ENCODE assay signal across 8 cellular contexts in the genomic region with DNA sequence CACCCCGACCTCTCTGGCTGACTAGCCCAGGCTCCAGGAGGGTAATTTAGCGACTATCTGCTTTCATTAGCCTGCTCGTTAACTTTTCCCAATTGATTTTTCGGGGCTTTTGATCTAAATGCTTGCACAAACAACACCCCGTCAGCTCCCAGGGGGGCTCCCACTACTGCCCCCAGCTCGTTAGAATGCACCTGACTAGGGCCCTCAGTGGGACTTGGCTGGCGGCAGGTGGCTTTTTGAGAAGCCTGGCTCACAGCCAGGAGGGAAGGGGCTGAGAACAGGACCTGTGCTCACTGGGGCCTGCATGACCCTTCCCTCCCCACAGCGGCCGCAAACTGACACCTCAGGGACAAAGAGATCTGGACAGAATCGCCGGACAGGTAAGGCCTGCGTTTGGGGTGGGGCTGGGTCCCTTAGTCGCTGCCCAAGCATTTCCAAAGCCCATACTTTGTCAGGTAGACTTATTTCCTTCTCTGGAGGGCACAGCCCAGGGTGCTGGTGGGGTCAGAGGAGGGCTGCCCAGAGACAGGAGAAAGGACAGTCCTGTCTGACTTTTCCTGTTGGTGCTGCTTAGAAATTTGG. TPM values are rescaled to one million over a fixed set of nuclear protein-coding genes. Genes with fewer than 3 reads are reported as not detected.
DNase-seq lines count a peak whose midpoint lies in the region; ATAC-seq and FAIRE-seq lines count a peak whose summit lies in the region.
"Had no signal": no experiment of that assay in that cellular context is flagged by ENCODE, and none has a peak within 500 bp of the region (broad histone marks: within the 10 kb centered on the region; RNA-seq: fewer than 3 reads in every experiment).

No MANE protein-coding gene starts in this region.

- intact Hi-C loops in activated naive CD4-positive, alpha-beta T cell treated with anti-CD3 and anti-CD28 coated beads for 36 hours (cut with micrococcal nuclease), result no loop called here
- intact Hi-C loops in activated CD4-positive, alpha-beta memory T cell treated with anti-CD3 and anti-CD28 coated beads for 36 hours (cut with micrococcal nuclease), result no loop called here

- no peak overlapping the region for H3K4me3 Mint-ChIP-seq in activated naive CD4-positive, alpha-beta T cell treated with anti-CD3 and anti-CD28 coated beads for 36 hours
- H3K4me3 Mint-ChIP-seq in activated CD4-positive, alpha-beta memory T cell treated with anti-CD3 and anti-CD28 coated beads for 36 hours, result no peak overlapping the region
- peak overlapping the region; percentile 48 to 55 for H3K4me3 Mint-ChIP-seq in stimulated activated naive B cell treated with anti-CD40 and anti-IgM and Interleukin-4, amounts not matched to agents 10 μg/mL and 1 μg/mL and 100 μg/mL, for 72 hours

- no peak for DNase-seq in activated naive CD4-positive, alpha-beta T cell treated with anti-CD3 and anti-CD28 coated beads for 36 hours
- DNase-seq in activated naive CD4-positive, alpha-beta T cell (lab: John Stamatoyannopoulos, UW), result no peak
- DNase-seq in activated CD4-positive, alpha-beta memory T cell treated with anti-CD3 and anti-CD28 coated beads for 36 hours, result no peak
- DNase-seq in stimulated activated naive B cell treated with anti-CD40 and anti-IgM and Interleukin-4, amounts not matched to agents 10 μg/mL and 1 μg/mL and 100 μg/mL, for 72 hours, result no peak
- DNase-seq in GM19239 (ENCODE audit: insufficient read length, low spot score), result no peak
- DNase-seq in SHP77 (lab: John Stamatoyannopoulos, UW), result no peak
- DNase-seq: central memory CD4-positive, alpha-beta T cell; NCI-H2029 had no signal

- H3K27ac Mint-ChIP-seq in activated naive CD4-positive, alpha-beta T cell treated with anti-CD3 and anti-CD28 coated beads for 36 hours, result peak overlapping the region; percentile 96
- H3K27ac Mint-ChIP-seq in activated CD4-positive, alpha-beta memory T cell treated with anti-CD3 and anti-CD28 coated beads for 36 hours, result peak overlapping the region; percentile 96
- H3K27ac Mint-ChIP-seq in stimulated activated naive B cell treated with anti-CD40 and anti-IgM and Interleukin-4, amounts not matched to agents 10 μg/mL and 1 μg/mL and 100 μg/mL, for 72 hours, result peak overlapping the region; percentile 86

- peaks cover 58% of the 10 kb centered on the region for H3K36me3 Mint-ChIP-seq in activated naive CD4-positive, alpha-beta T cell treated with anti-CD3 and anti-CD28 coated beads for 36 hours (ENCODE audit: low read depth)
- H3K36me3 Mint-ChIP-seq in activated CD4-positive, alpha-beta memory T cell treated with anti-CD3 and anti-CD28 coated beads for 36 hours, result peaks cover 62% of the 10 kb centered on the region
- peaks cover 52 to 61% of the 10 kb centered on the region in 2 donors for H3K36me3 Mint-ChIP-seq in stimulated activated naive B cell treated with anti-CD40 and anti-IgM and Interleukin-4, amounts not matched to agents 10 μg/mL and 1 μg/mL and 100 μg/mL, for 72 hours

- CTCF ChIA-PET in activated naive CD4-positive, alpha-beta T cell treated with anti-CD3 and anti-CD28 coated beads for 36 hours (lab: Charles Lee), result no interaction called here
- CTCF ChIA-PET in activated CD4-positive, alpha-beta memory T cell treated with anti-CD3 and anti-CD28 coated beads for 36 hours (lab: Charles Lee), result interaction anchor here (1.9 to 6.4 kb wide), 2 partner anchors 10 to 83 kb away, joined by 7 to 51 read pairs; partner anchors contain the start of gene RPS19

- POLR2A ChIA-PET in activated CD4-positive, alpha-beta memory T cell treated with anti-CD3 and anti-CD28 coated beads for 36 hours (lab: Charles Lee), result interaction anchor here (1.5 to 4.6 kb wide), 5 partner anchors 9 to 88 kb away, joined by 4 to 84 read pairs (median 17); partner anchors contain the start of genes ARHGEF1 and RPS19

- peaks cover 74% of the 10 kb centered on the region for H3K4me1 Mint-ChIP-seq in activated naive CD4-positive, alpha-beta T cell treated with anti-CD3 and anti-CD28 coated beads for 36 hours (ENCODE audit: low read depth)
- peaks cover 80% of the 10 kb centered on the region for H3K4me1 Mint-ChIP-seq in activated CD4-positive, alpha-beta memory T cell treated with anti-CD3 and anti-CD28 coated beads for 36 hours (ENCODE audit: low read depth)
- H3K4me1 Mint-ChIP-seq in stimulated activated naive B cell treated with anti-CD40 and anti-IgM and Interleukin-4, amounts not matched to agents 10 μg/mL and 1 μg/mL and 100 μg/mL, for 72 hours, result peaks cover 55 to 87% of the 10 kb centered on the region in 2 donors

- FAIRE-seq in GM19239 (lab: Jason Lieb, UNC), result no peak

- ATAC-seq in stimulated activated naive B cell treated with anti-CD40 and anti-IgM and Interleukin-4, amounts not matched to agents 10 μg/mL and 1 μg/mL and 100 μg/mL, for 72 hours (replicated peaks), result no peak

- H3K27me3 Mint-ChIP-seq in activated naive CD4-positive, alpha-beta T cell treated with anti-CD3 and anti-CD28 coated beads for 36 hours (ENCODE audit: low read depth), result no peaks in the 10 kb centered on the region
- H3K27me3 Mint-ChIP-seq in activated CD4-positive, alpha-beta memory T cell treated with anti-CD3 and anti-CD28 coated beads for 36 hours, result no peaks in the 10 kb centered on the region
- H3K27me3 Mint-ChIP-seq in stimulated activated naive B cell treated with anti-CD40 and anti-IgM and Interleukin-4, amounts not matched to agents 10 μg/mL and 1 μg/mL and 100 μg/mL, for 72 hours, result no peaks in the 10 kb centered on the region

- no peaks in the 10 kb centered on the region for H3K9me3 Mint-ChIP-seq in activated naive CD4-positive, alpha-beta T cell treated with anti-CD3 and anti-CD28 coated beads for 36 hours
- no peaks in the 10 kb centered on the region for H3K9me3 Mint-ChIP-seq in activated CD4-positive, alpha-beta memory T cell treated with anti-CD3 and anti-CD28 coated beads for 36 hours
- H3K9me3 Mint-ChIP-seq in stimulated activated naive B cell treated with anti-CD40 and anti-IgM and Interleukin-4, amounts not matched to agents 10 μg/mL and 1 μg/mL and 100 μg/mL, for 72 hours, result no peaks in the 10 kb centered on the region

RNA-seq across cellular contexts. Expression of gene CD79A, which starts 7.6 kb away (rescaled TPM):
- total RNA-seq in activated naive CD4-positive, alpha-beta T cell treated with anti-CD3 and anti-CD28 coated beads for 36 hours, result 1 to 10 TPM; 2.5 to 2.7 TPM
- total RNA-seq in activated CD4-positive, alpha-beta memory T cell treated with anti-CD3 and anti-CD28 coated beads for 36 hours, result 1 to 10 TPM; 1.5 to 1.6 TPM

RNA-seq across cellular contexts. Expression of gene RPS19, which starts 9.4 kb away (rescaled TPM):
- total RNA-seq in activated naive CD4-positive, alpha-beta T cell treated with anti-CD3 and anti-CD28 coated beads for 36 hours, result 1,000 to 10,000 TPM; 4,092 to 4,109 TPM
- total RNA-seq in activated CD4-positive, alpha-beta memory T cell treated with anti-CD3 and anti-CD28 coated beads for 36 hours, result 1,000 to 10,000 TPM; 3,181 to 3,314 TPM

RNA-seq across cellular contexts. Expression of gene ARHGEF1, which starts 13.5 kb away (rescaled TPM):
- total RNA-seq in activated naive CD4-positive, alpha-beta T cell treated with anti-CD3 and anti-CD28 coated beads for 36 hours, result 100 to 1,000 TPM; 246 to 260 TPM
- total RNA-seq in activated CD4-positive, alpha-beta memory T cell treated with anti-CD3 and anti-CD28 coated beads for 36 hours, result 100 to 1,000 TPM; 298 to 327 TPM

RNA-seq across cellular contexts. Expression of gene DMRTC2, which starts 24.6 kb away (rescaled TPM):
- total RNA-seq in activated naive CD4-positive, alpha-beta T cell treated with anti-CD3 and anti-CD28 coated beads for 36 hours, result not detected
- total RNA-seq in activated CD4-positive, alpha-beta memory T cell treated with anti-CD3 and anti-CD28 coated beads for 36 hours, result not detected

RNA-seq across cellular contexts. Expression of gene LYPD4, which starts 25.0 kb away (rescaled TPM):
- total RNA-seq in activated naive CD4-positive, alpha-beta T cell treated with anti-CD3 and anti-CD28 coated beads for 36 hours, result not detected
- total RNA-seq in activated CD4-positive, alpha-beta memory T cell treated with anti-CD3 and anti-CD28 coated beads for 36 hours, result not detected

Comparison
In these comparisons a context has a peak if more than half of its experiments do, and no peak if none do; other contexts are left out.
1. H3K4me3 Mint-ChIP-seq: peak in stimulated activated naive B cell treated with anti-CD40 and anti-IgM and Interleukin-4, amounts not matched to agents 10 μg/mL and 1 μg/mL and 100 μg/mL, for 72 hours (2 of 2); none in activated naive CD4-positive, alpha-beta T cell treated with anti-CD3 and anti-CD28 coated beads for 36 hours (single experiment) and activated CD4-positive, alpha-beta memory T cell treated with anti-CD3 and anti-CD28 coated beads for 36 hours (single experiment).
2. Peak in every context shown above with its lines, with median percentiles within 50 percentile points of each other: H3K27ac Mint-ChIP-seq.